Comparison of ENCODE assay signal across 18 cellular contexts in genomic region chr2:121044412-121044811, GRCh38.
DNase-seq lines count a peak whose midpoint lies in the region; ATAC-seq and TF ChIP-seq lines count a peak whose summit lies in the region.
"Had no signal": no experiment of that assay in that cellular context is flagged by ENCODE, and none has a peak within 500 bp of the region (broad histone marks: within the 10 kb centered on the region; RNA-seq: fewer than 3 reads in every experiment).

No MANE protein-coding gene starts in this region.

- no peak for TF ChIP-seq POLR2A in HCT116 (IDR thresholded peaks at IDR 0.05; ENCODE audit: borderline replicate concordance, extremely low read depth, insufficient read depth, insufficient read length)

- no peak overlapping the region for H3K9ac ChIP-seq in HCT116 (ENCODE audit: low read length)

- no peak overlapping the region for H3K4me2 ChIP-seq in HCT116 (ENCODE audit: low read length)

- H3K4me1 Mint-ChIP-seq in Caco-2 (ENCODE audit: low read depth, unreplicated experiment): no peaks in the 10 kb centered on the region
- H3K4me1 Mint-ChIP-seq: CD4-positive, CD25-positive, alpha-beta regulatory T cell; natural killer cell had no signal

- ATAC-seq in HCT116: peak; percentile 81
- ATAC-seq in HG02938 (IDR thresholded peaks at IDR 0.05; ENCODE audit: unreplicated experiment): no peak
- ATAC-seq: activated T-cell treated with anti-CD3 and anti-CD28 coated beads, Interleukin-2, amount 50 U/mL, for 4 hours; natural killer cell had no signal

- H3K36me3 ChIP-seq in Caco-2 (ENCODE audit: control insufficient read depth, insufficient read depth, low read length): no peaks in the 10 kb centered on the region
- H3K36me3 ChIP-seq in HCT116 (ENCODE audit: control insufficient read depth in 1 of 2, insufficient read depth in 2 of 2, low read length in 2 of 2): no peaks in the 10 kb centered on the region
- H3K36me3 ChIP-seq: adrenal gland, esophagus squamous epithelium had no signal

- POLR2A ChIA-PET in Caco-2 (lab: Charles Lee): no interaction called here
- POLR2A ChIA-PET in HCT116 (lab: Charles Lee): no interaction called here

- BruUV-seq in Caco-2 (replicated peaks; lab: Mats Ljungman, UMichigan): no TSS peak
- BruUV-seq in HCT116 (replicated peaks; lab: Mats Ljungman, UMichigan): no TSS peak

- no peak overlapping the region for H3K4me3 ChIP-seq in Caco-2 (ENCODE audit: low read depth, low read length)
- H3K4me3 ChIP-seq in HCT116 (replicated peaks in 1 of 2; ENCODE audit: low read depth in 1 of 2, low read length in 2 of 2): no peak overlapping the region
- H3K4me3 ChIP-seq: adrenal gland, esophagus squamous epithelium had no signal

- CTCF ChIA-PET in Caco-2 (lab: Charles Lee): interaction anchor here (0.6 kb wide), 1 partner anchor 35 kb away, joined by 5 read pairs; no protein-coding TSS in a partner anchor
- CTCF ChIA-PET in HCT116 (lab: Charles Lee): no interaction called here

- peaks cover 11% of the 10 kb centered on the region for H3K27me3 Mint-ChIP-seq in Caco-2 (ENCODE audit: insufficient read depth, unreplicated experiment)
- H3K27me3 Mint-ChIP-seq: CD4-positive, CD25-positive, alpha-beta regulatory T cell had no signal

- H3K9me2 ChIP-seq in HCT116 (ENCODE audit: insufficient read depth): no peaks in the 10 kb centered on the region

- H3K27me3 ChIP-seq in Caco-2 (replicated peaks; ENCODE audit: control insufficient read depth, insufficient read depth, low read length) (peaks cover 3% of the 10 kb centered on the region; the same call in 1 of the 2 replicates), HCT116 (ENCODE audit: insufficient read depth, low read length) (no peaks in the 10 kb centered on the region)
- H3K27me3 ChIP-seq: adrenal gland had no signal

- H3K4me3 Mint-ChIP-seq in Caco-2 (ENCODE audit: unreplicated experiment): no peak overlapping the region
- H3K4me3 Mint-ChIP-seq: activated T-cell treated with anti-CD3 and anti-CD28 coated beads, Interleukin-2, amount 50 U/mL, for 4 hours; CD4-positive, CD25-positive, alpha-beta regulatory T cell; natural killer cell had no signal

- TF ChIP-seq RAD21 in HCT116 (IDR thresholded peaks at IDR 0.05; ENCODE audit: low read depth): peak; percentile 31

- RAD21 ChIA-PET in HCT116 (lab: Charles Lee; ENCODE audit: low non-redundant PET in 1 of 2, low total read pairs in 2 of 2, uncharacterized antibody in 2 of 2, unreplicated experiment in 2 of 2): interaction anchor here in 1 of 2 experiments (0.6 kb wide), 1 partner anchor 26 kb away, joined by 3 read pairs; no protein-coding TSS in a partner anchor

- H4K20me1 ChIP-seq in HCT116 (ENCODE audit: insufficient read depth): no peaks in the 10 kb centered on the region

- H3K27ac ChIP-seq in HCT116 (ENCODE audit: low read depth, low read length): no peak overlapping the region
- H3K27ac ChIP-seq: adrenal gland, esophagus squamous epithelium had no signal

- H2AFZ ChIP-seq in HCT116 (ENCODE audit: low read depth, low read length, poor library complexity, severe bottlenecking): no peak overlapping the region

- in situ Hi-C loops in SK-MEL-5 (cut with HindIII; ENCODE audit: low pct_unique_long_range_greater_than_20kb, low sequenced_read_pairs): no loop called here

- no peaks in the 10 kb centered on the region for H3K9me3 Mint-ChIP-seq in Caco-2 (ENCODE audit: unreplicated experiment)
- H3K9me3 Mint-ChIP-seq: activated T-cell treated with anti-CD3 and anti-CD28 coated beads, Interleukin-2, amount 50 U/mL, for 4 hours; natural killer cell had no signal

- DNase-seq in Caco-2: peak in 1 of 2 experiments; percentile 41
- DNase-seq in HCT116 (ENCODE audit: low read depth, low spot score): no peak
- peak; percentile 22 for DNase-seq in SK-MEL-5 (ENCODE audit: low read depth, low spot score)
- peak; percentile 61 for DNase-seq in iPS-NIHi11 (ENCODE audit: low spot score)
- no peak for DNase-seq in NCI-H345 (lab: John Stamatoyannopoulos, UW)
- DNase-seq in NCI-H1930 (lab: John Stamatoyannopoulos, UW): no peak
- DNase-seq in SW 1271 (lab: John Stamatoyannopoulos, UW): no peak
- DNase-seq: activated CD4-positive, CD25-positive, alpha-beta regulatory T cell treated with anti-CD3 and anti-CD28 coated beads, Interleukin-2, amount 50 U/mL, for 72 hours; activated T-cell treated with anti-CD3 and anti-CD28 coated beads, Interleukin-2, amount 50 U/mL, for 4 hours; CD4-positive, CD25-positive, alpha-beta regulatory T cell; esophagus squamous epithelium; hippocampal formation; natural killer cell; NCI-H2107; retina; stimulated activated CD4-positive, alpha-beta T cell treated with anti-CD3 and anti-CD28 coated beads, Interleukin-4, amount 100 ng/mL, for 24 hours had no signal

- H3K9me3 ChIP-seq in Caco-2 (no peaks in the 10 kb centered on the region), HCT116 (ENCODE audit: control insufficient read depth in 1 of 2, insufficient read depth in 1 of 2, low read depth in 1 of 2, low read length in 2 of 2) (no peaks in the 10 kb centered on the region)
- H3K9me3 ChIP-seq: adrenal gland, esophagus squamous epithelium had no signal

- intact Hi-C loops in Caco-2 (cut with micrococcal nuclease; ENCODE audit: unreplicated experiment) (no loop called here), HCT116 (cut with micrococcal nuclease) (no loop called here)

- no peaks in the 10 kb centered on the region for H3K79me2 ChIP-seq in HCT116 (ENCODE audit: insufficient read depth, low read length)

- no peak overlapping the region for H3K27ac Mint-ChIP-seq in Caco-2 (ENCODE audit: unreplicated experiment)
- H3K27ac Mint-ChIP-seq: CD4-positive, CD25-positive, alpha-beta regulatory T cell; natural killer cell had no signal

- peak; percentile 22 to 25 for TF ChIP-seq CTCF in Caco-2 (IDR thresholded peaks at IDR 0.05; ENCODE audit: insufficient read depth in 1 of 2, low read depth in 1 of 2, low read length in 1 of 2, severe bottlenecking in 1 of 2, unreplicated experiment in 1 of 2)
- peak; percentile 36 to 41 (median 38); a peak in 3 of 6 replicates for TF ChIP-seq CTCF in HCT116 (IDR thresholded peaks at IDR 0.05 in 2 of 3, conservative IDR thresholded peaks at IDR 0.05 in 1 of 3; ENCODE audit: borderline replicate concordance in 1 of 3, insufficient read depth in 1 of 3, low read depth in 2 of 3, low read length in 2 of 3)

- H3K4me1 ChIP-seq in Caco-2: no peaks in the 10 kb centered on the region
- H3K4me1 ChIP-seq in HCT116 (ENCODE audit: control insufficient read depth in 1 of 2, insufficient read depth in 2 of 2, low read length in 2 of 2): no peaks in the 10 kb centered on the region; a peak in 1 of 4 replicates
- H3K4me1 ChIP-seq: adrenal gland, esophagus squamous epithelium had no signal

- no peaks in the 10 kb centered on the region for H3K36me3 Mint-ChIP-seq in Caco-2 (ENCODE audit: insufficient read depth, unreplicated experiment)
- H3K36me3 Mint-ChIP-seq: CD4-positive, CD25-positive, alpha-beta regulatory T cell; natural killer cell had no signal

TF ChIP-seq in HCT116, 20 proteins besides CTCF, POLR2A, EP300 and RAD21:
- TF ChIP-seq SIN3A (IDR thresholded peaks at IDR 0.05; ENCODE audit: low read depth) (no peak), ZNF274 (IDR thresholded peaks at IDR 0.05; ENCODE audit: low read depth, low read length) (no peak), ZFX (IDR thresholded peaks at IDR 0.05) (no peak), YY1 (IDR thresholded peaks at IDR 0.05; ENCODE audit: extremely low read depth, insufficient replicate concordance, low read depth, low read length) (no peak), CBX3 (IDR thresholded peaks at IDR 0.05; ENCODE audit: low read depth) (no peak), JUND (IDR thresholded peaks at IDR 0.05) (no peak)
- TF ChIP-seq, protein P1, sequence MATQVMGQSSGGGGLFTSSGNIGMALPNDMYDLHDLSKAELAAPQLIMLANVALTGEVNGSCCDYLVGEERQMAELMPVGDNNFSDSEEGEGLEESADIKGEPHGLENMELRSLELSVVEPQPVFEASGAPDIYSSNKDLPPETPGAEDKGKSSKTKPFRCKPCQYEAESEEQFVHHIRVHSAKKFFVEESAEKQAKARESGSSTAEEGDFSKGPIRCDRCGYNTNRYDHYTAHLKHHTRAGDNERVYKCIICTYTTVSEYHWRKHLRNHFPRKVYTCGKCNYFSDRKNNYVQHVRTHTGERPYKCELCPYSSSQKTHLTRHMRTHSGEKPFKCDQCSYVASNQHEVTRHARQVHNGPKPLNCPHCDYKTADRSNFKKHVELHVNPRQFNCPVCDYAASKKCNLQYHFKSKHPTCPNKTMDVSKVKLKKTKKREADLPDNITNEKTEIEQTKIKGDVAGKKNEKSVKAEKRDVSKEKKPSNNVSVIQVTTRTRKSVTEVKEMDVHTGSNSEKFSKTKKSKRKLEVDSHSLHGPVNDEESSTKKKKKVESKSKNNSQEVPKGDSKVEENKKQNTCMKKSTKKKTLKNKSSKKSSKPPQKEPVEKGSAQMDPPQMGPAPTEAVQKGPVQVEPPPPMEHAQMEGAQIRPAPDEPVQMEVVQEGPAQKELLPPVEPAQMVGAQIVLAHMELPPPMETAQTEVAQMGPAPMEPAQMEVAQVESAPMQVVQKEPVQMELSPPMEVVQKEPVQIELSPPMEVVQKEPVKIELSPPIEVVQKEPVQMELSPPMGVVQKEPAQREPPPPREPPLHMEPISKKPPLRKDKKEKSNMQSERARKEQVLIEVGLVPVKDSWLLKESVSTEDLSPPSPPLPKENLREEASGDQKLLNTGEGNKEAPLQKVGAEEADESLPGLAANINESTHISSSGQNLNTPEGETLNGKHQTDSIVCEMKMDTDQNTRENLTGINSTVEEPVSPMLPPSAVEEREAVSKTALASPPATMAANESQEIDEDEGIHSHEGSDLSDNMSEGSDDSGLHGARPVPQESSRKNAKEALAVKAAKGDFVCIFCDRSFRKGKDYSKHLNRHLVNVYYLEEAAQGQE (IDR thresholded peaks at IDR 0.05; ENCODE audit: low read depth): no peak
- TF ChIP-seq, protein P2, sequence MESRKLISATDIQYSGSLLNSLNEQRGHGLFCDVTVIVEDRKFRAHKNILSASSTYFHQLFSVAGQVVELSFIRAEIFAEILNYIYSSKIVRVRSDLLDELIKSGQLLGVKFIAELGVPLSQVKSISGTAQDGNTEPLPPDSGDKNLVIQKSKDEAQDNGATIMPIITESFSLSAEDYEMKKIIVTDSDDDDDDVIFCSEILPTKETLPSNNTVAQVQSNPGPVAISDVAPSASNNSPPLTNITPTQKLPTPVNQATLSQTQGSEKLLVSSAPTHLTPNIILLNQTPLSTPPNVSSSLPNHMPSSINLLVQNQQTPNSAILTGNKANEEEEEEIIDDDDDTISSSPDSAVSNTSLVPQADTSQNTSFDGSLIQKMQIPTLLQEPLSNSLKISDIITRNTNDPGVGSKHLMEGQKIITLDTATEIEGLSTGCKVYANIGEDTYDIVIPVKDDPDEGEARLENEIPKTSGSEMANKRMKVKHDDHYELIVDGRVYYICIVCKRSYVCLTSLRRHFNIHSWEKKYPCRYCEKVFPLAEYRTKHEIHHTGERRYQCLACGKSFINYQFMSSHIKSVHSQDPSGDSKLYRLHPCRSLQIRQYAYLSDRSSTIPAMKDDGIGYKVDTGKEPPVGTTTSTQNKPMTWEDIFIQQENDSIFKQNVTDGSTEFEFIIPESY (IDR thresholded peaks at IDR 0.05; ENCODE audit: extremely low read depth, insufficient replicate concordance, low read length): no peak

Comparison
In these comparisons a context has a peak if more than half of its experiments do, and no peak if none do; other contexts are left out.
1. DNase-seq: peak in SK-MEL-5 (single experiment) and iPS-NIHi11 (single experiment); none in HCT116 (single experiment), NCI-H345 (single experiment), NCI-H1930 (0 of 2) and SW 1271 (0 of 2).